ENCODE assay signal across 8 cellular contexts in the genomic region with DNA sequence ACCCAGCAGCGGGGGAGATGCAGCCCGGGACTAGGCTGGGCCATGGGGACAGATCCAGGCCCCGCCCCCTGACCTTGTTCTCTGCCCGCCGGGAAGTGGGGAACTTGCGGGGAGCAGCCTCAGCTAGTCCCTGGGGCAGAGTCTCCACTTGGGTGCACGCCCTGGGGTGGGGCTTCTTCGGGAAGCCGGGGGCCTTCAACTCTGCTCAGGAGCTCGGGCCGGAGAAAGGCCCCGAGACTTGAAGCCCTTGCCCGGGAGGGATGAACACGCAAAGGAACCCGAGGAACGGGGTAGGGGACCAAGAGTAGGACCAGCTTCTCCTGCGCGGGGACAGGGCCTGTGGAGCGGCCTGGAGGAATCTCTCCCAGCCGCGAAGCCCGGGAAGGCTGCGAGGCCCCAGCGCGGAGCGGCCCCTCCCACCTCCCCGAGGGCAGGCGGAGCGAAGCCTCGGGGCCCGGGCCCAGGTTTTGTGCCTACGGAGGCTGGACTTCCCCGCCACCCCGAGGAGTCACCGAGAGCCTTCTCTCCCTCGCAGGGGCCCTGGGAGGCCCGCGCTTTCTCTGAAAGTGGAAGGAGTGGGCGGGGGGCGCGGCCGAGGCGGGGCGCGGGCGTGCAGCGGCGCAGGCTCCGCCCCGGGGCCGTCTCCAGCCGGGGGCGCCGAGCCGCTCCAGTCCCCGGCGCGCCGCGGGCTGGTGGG. TPM values are rescaled to one million over a fixed set of nuclear protein-coding genes. Genes with fewer than 3 reads are reported as not detected.
DNase-seq lines count a peak whose midpoint lies in the region; ATAC-seq and TF ChIP-seq lines count a peak whose summit lies in the region.

ITPKA (plus strand) TSS at position 670 of the 697 bp plus-strand sequence. CDS start 54 bp downstream, outside the sequence.

- no peaks in the 10 kb centered on the region for H3K9me3 ChIP-seq in HUES6 (ENCODE audit: control insufficient read depth, insufficient read depth, low read depth, low read length)
- H3K9me3 ChIP-seq in SJCRH30 (replicated peaks): no peaks in the 10 kb centered on the region
- no peaks in the 10 kb centered on the region for H3K9me3 ChIP-seq in parathyroid adenoma (ENCODE audit: control insufficient read depth, low read length)

- H3K4me2 ChIP-seq in parathyroid adenoma (ENCODE audit: low read length): peak within 1 kb of the TSS; percentile 94

- H3K36me3 ChIP-seq in HUES6 (ENCODE audit: control insufficient read depth, insufficient read depth, low read length) (no peaks in the 10 kb centered on the region), SJCRH30 (no peaks in the 10 kb centered on the region), parathyroid adenoma (ENCODE audit: control insufficient read depth, insufficient read depth, low read length) (no peaks in the 10 kb centered on the region)

- peaks cover 28% of the 10 kb centered on the region for H3K4me1 ChIP-seq in HUES6 (ENCODE audit: control insufficient read depth, insufficient read depth, low read length)
- H3K4me1 ChIP-seq in SJCRH30: peaks cover 24% of the 10 kb centered on the region
- peaks cover 5% of the 10 kb centered on the region for H3K4me1 ChIP-seq in parathyroid adenoma

- ATAC-seq in GM21423 (IDR thresholded peaks at IDR 0.05; ENCODE audit: unreplicated experiment): peak; percentile 66

- peak within 1 kb of the TSS; percentile 43 for H3K27ac Mint-ChIP-seq in type B pancreatic cell

- H3K79me2 ChIP-seq in parathyroid adenoma: no peaks in the 10 kb centered on the region

- TF ChIP-seq CTCF in parathyroid adenoma (IDR thresholded peaks at IDR 0.05) (no peak), type B pancreatic cell (conservative IDR thresholded peaks at IDR 0.05) (no peak)

- H3K27ac ChIP-seq in HUES6 (ENCODE audit: low read depth, low read length) (no peak within 1 kb of the TSS), SJCRH30 (peak within 1 kb of the TSS; percentile 94), parathyroid adenoma (peak within 1 kb of the TSS; percentile 51)

- H3K4me3 ChIP-seq in HUES6 (ENCODE audit: low read depth, low read length) (peak within 1 kb of the TSS; percentile 62), SJCRH30 (peak within 1 kb of the TSS; percentile 73), parathyroid adenoma (ENCODE audit: low read depth, low read length) (peak within 1 kb of the TSS; percentile 68)

- H3K36me3 Mint-ChIP-seq in type B pancreatic cell: no peaks in the 10 kb centered on the region

- DNase-seq in DMS53 (lab: John Stamatoyannopoulos, UW): peak; percentile 89
- DNase-seq in SJCRH30: peak; percentile 95 to 96
- DNase-seq in activated naive CD4-positive, alpha-beta T cell (lab: John Stamatoyannopoulos, UW): peak; percentile 48 to 71 (median 61)
- DNase-seq in germinal center (ENCODE audit: low spot score): peak; percentile 86
- DNase-seq in type B pancreatic cell (ENCODE audit: extremely low spot score, unreplicated experiment): peak; percentile 75

- H3K9me3 Mint-ChIP-seq in type B pancreatic cell: no peaks in the 10 kb centered on the region

- peaks cover 7% of the 10 kb centered on the region for H3K4me1 Mint-ChIP-seq in type B pancreatic cell (ENCODE audit: unreplicated experiment)

- peak within 1 kb of the TSS; percentile 91 for H2AFZ ChIP-seq in parathyroid adenoma

- H3K27me3 Mint-ChIP-seq in type B pancreatic cell: peaks cover 55% of the 10 kb centered on the region

- peak within 1 kb of the TSS; percentile 3 for H3K9ac ChIP-seq in HUES6 (ENCODE audit: low read length)
- no peak within 1 kb of the TSS for H3K9ac ChIP-seq in parathyroid adenoma

- H3K27me3 ChIP-seq in HUES6 (ENCODE audit: control insufficient read depth, insufficient read depth, low read length) (peaks cover 80% of the 10 kb centered on the region), SJCRH30 (no peaks in the 10 kb centered on the region), parathyroid adenoma (ENCODE audit: control insufficient read depth, insufficient read depth, low read length) (no peaks in the 10 kb centered on the region)

- H3K4me3 Mint-ChIP-seq in type B pancreatic cell: peak within 1 kb of the TSS; percentile 90

RNA-seq across cellular contexts. Expression of gene ITPKA, which starts in this region (rescaled TPM):
- total RNA-seq in SJCRH30 (2014; rRNA removed; shearing (Covaris generic)): 8.4 and 8.8 TPM in 2 replicates
- 1.5 and 1.9 TPM in 2 replicates for total RNA-seq in type B pancreatic cell (ENCODE audit: low replicate concordance)
